9 cellular contexts compared by ENCODE assay signal in the genomic region with DNA sequence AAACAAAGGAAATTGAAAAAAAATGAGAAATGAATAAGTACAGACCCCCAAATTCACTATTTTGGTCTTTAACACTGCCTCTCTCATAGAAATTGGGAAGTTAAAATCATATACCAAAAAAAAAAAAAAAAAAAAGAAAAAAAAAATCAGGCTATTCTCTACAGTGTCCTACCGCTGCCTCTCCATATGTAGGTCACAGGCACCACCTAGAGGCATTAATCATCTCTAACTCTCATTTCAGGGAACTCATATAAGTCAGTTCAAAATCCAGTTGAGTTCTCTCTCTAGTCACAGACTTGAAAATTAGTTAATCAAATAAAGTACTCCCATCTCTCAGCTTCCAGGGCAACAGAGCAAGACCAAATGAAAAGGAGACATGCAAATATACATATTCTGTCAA. TPM values are rescaled to one million over a fixed set of nuclear protein-coding genes. Genes with fewer than 3 reads are reported as not detected.
A peak's percentile ranks its signal among the peaks of the same experiment; 100 is the strongest.
DNase-seq lines count a peak whose midpoint lies in the region; ATAC-seq, FAIRE-seq and TF ChIP-seq lines count a peak whose summit lies in the region.
"Had no signal": no experiment of that assay in that cellular context is flagged by ENCODE, and none has a peak within 500 bp of the region (broad histone marks: within the 10 kb centered on the region; RNA-seq: fewer than 3 reads in every experiment).

No MANE protein-coding gene starts in this region.

- no peak for FAIRE-seq in D721Med (lab: Jason Lieb, UNC)
- FAIRE-seq: islet of Langerhans had no signal

- no peaks in the 10 kb centered on the region for H3K27me3 Mint-ChIP-seq in nephron (ENCODE audit: low read depth)

- H3K4me1 Mint-ChIP-seq in nephron = no peaks in the 10 kb centered on the region

- DNase-seq in D721Med (ENCODE audit: insufficient read length, low spot score) (no peak), LHCN-M2 (ENCODE audit: low read depth) (peak; percentile 52), astrocyte of the hippocampus (ENCODE audit: low read depth, low spot score) (peak; percentile 59), NCI-H128 (lab: John Stamatoyannopoulos, UW; ENCODE audit: unreplicated experiment) (no peak), NCI-H1048 (lab: John Stamatoyannopoulos, UW) (no peak)
- no peak for DNase-seq in activated CD4-positive, alpha-beta T cell treated with anti-CD3 and anti-CD28 coated beads for 1 hour

- H3K9me3 Mint-ChIP-seq in nephron = no peaks in the 10 kb centered on the region

- H3K36me3 Mint-ChIP-seq in nephron (ENCODE audit: low read depth) = no peaks in the 10 kb centered on the region

- peak; percentile 83 for ATAC-seq in GM21360 (IDR thresholded peaks at IDR 0.05; ENCODE audit: unreplicated experiment)

- H3K4me3 Mint-ChIP-seq in nephron = no peak overlapping the region

- no peak overlapping the region for H3K27ac Mint-ChIP-seq in nephron

- TF ChIP-seq CTCF in D721Med (IDR thresholded peaks at IDR 0.05; ENCODE audit: insufficient read depth, missing control alignments) (peak; percentile 39), nephron (IDR thresholded peaks at IDR 0.05; ENCODE audit: unreplicated experiment in 3 of 3) (peak; percentile 27 to 46 (median 36))

RNA-seq across cellular contexts. Expression of a gene that starts 47.9 kb away (rescaled TPM):
- 25.8 and 30.5 TPM in 2 replicates for total RNA-seq in LHCN-M2 (2014; rRNA removed)
- polyA plus RNA-seq in LHCN-M2 (2012) = 8.5 TPM

Comparison
In these comparisons a context has a peak if more than half of its experiments do, and no peak if none do; other contexts are left out.
1. DNase-seq: peak in LHCN-M2 (single experiment) and astrocyte of the hippocampus (single experiment); none in D721Med (single experiment), NCI-H128 (single experiment), activated CD4-positive, alpha-beta T cell treated with anti-CD3 and anti-CD28 coated beads for 1 hour (single experiment) and NCI-H1048 (single experiment).